ENCODE assay signal across 8 cellular contexts in the genomic region with DNA sequence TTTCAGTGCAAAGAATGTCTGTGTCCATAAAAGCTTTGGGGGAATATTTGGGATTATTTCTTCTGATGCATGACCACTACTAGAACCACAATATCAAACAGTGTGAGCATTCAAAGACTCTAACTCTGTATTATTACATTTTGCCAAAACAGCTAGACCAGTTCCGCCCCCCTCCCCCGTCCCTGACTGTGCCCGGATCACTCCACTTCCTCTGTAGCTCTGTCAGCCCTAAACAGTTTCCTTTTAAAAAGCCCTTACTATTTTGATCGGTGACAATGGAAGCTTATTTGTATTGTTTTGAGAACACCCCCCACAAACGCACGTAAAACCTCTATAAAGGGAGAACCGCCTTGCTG. TPM values are rescaled to one million over a fixed set of nuclear protein-coding genes. Genes with fewer than 3 reads are reported as not detected.
A peak's percentile ranks its signal among the peaks of the same experiment; 100 is the strongest.
DNase-seq lines count a peak whose midpoint lies in the region; ATAC-seq and TF ChIP-seq lines count a peak whose summit lies in the region.

No MANE protein-coding gene starts in this region.

- peaks cover 11% of the 10 kb centered on the region for H3K27me3 Mint-ChIP-seq in activated CD4-positive, alpha-beta T cell treated with anti-CD3 and anti-CD28 coated beads for 36 hours
- H3K27me3 Mint-ChIP-seq in activated CD4-positive, alpha-beta T cell treated with anti-CD3 and anti-CD28 coated beads, Interleukin-2, amount 10 ng/mL, durations not matched to agents 24 days and 14 days, result peaks cover 25% of the 10 kb centered on the region
- peaks cover 46% of the 10 kb centered on the region for H3K27me3 Mint-ChIP-seq in progenitor cell of endocrine pancreas

- H3K36me3 Mint-ChIP-seq in activated CD4-positive, alpha-beta T cell treated with anti-CD3 and anti-CD28 coated beads for 36 hours (ENCODE audit: low read depth), result no peaks in the 10 kb centered on the region
- H3K36me3 Mint-ChIP-seq in activated CD4-positive, alpha-beta T cell treated with anti-CD3 and anti-CD28 coated beads, Interleukin-2, amount 10 ng/mL, durations not matched to agents 24 days and 14 days (ENCODE audit: low read depth), result no peaks in the 10 kb centered on the region
- no peaks in the 10 kb centered on the region for H3K36me3 Mint-ChIP-seq in progenitor cell of endocrine pancreas (ENCODE audit: insufficient read depth)

- TF ChIP-seq CTCF in fibroblast of pulmonary artery (IDR thresholded peaks at IDR 0.05; ENCODE audit: low read length, missing control alignments) (no peak), progenitor cell of endocrine pancreas (IDR thresholded peaks at IDR 0.05; ENCODE audit: unreplicated experiment) (no peak)

- intact Hi-C loops in activated CD4-positive, alpha-beta T cell treated with anti-CD3 and anti-CD28 coated beads for 36 hours (cut with DNase I, micrococcal nuclease), result no loop called here
- intact Hi-C loops in activated CD4-positive, alpha-beta T cell treated with anti-CD3 and anti-CD28 coated beads, Interleukin-2, amount 10 ng/mL, durations not matched to agents 24 days and 14 days (cut with micrococcal nuclease), result loop anchor here (2.0 to 5.0 kb wide), 2 partner anchors 16 to 163 kb away; a partner anchor contains a TSS

- peak; percentile 73 for ATAC-seq in activated CD4-positive, alpha-beta T cell treated with anti-CD3 and anti-CD28 coated beads for 36 hours

- POLR2A ChIA-PET in activated CD4-positive, alpha-beta T cell treated with anti-CD3 and anti-CD28 coated beads for 36 hours (lab: Charles Lee), result no interaction called here

- peak; percentile 58 for DNase-seq in activated CD4-positive, alpha-beta T cell treated with anti-CD3 and anti-CD28 coated beads for 36 hours
- no peak for DNase-seq in activated CD4-positive, alpha-beta T cell treated with anti-CD3 and anti-CD28 coated beads, Interleukin-2, amount 50 U/mL, for 1 hour
- DNase-seq in activated CD4-positive, alpha-beta T cell treated with anti-CD3 and anti-CD28 coated beads, Interleukin-2, amount 10 ng/mL, durations not matched to agents 24 days and 14 days, result no peak
- DNase-seq in fibroblast of pulmonary artery (ENCODE audit: low read depth) (no peak), progenitor cell of endocrine pancreas (ENCODE audit: low spot score, unreplicated experiment) (no peak), A172 (ENCODE audit: low spot score) (no peak), T-helper 9 cell (no peak), NCI-H1436 (lab: John Stamatoyannopoulos, UW) (no peak)

- H3K4me3 Mint-ChIP-seq in activated CD4-positive, alpha-beta T cell treated with anti-CD3 and anti-CD28 coated beads for 36 hours, result peak overlapping the region; percentile 77
- H3K4me3 Mint-ChIP-seq in activated CD4-positive, alpha-beta T cell treated with anti-CD3 and anti-CD28 coated beads, Interleukin-2, amount 10 ng/mL, durations not matched to agents 24 days and 14 days, result peak overlapping the region; percentile 88
- peak overlapping the region; percentile 74 for H3K4me3 Mint-ChIP-seq in progenitor cell of endocrine pancreas (ENCODE audit: low read depth)

- peak overlapping the region; percentile 69 for H3K27ac Mint-ChIP-seq in activated CD4-positive, alpha-beta T cell treated with anti-CD3 and anti-CD28 coated beads for 36 hours
- H3K27ac Mint-ChIP-seq in activated CD4-positive, alpha-beta T cell treated with anti-CD3 and anti-CD28 coated beads, Interleukin-2, amount 10 ng/mL, durations not matched to agents 24 days and 14 days, result peak overlapping the region; percentile 75
- H3K27ac Mint-ChIP-seq in progenitor cell of endocrine pancreas, result peak overlapping the region; percentile 67

- CTCF ChIA-PET in activated CD4-positive, alpha-beta T cell treated with anti-CD3 and anti-CD28 coated beads for 36 hours (lab: Charles Lee), result interaction anchor here (0.6 to 1.5 kb wide), 10 partner anchors 9 to 153 kb away, joined by 3 to 14 read pairs (median 4); no protein-coding TSS in a partner anchor

- H3K4me3 ChIP-seq in fibroblast of pulmonary artery (replicated peaks; ENCODE audit: low read depth, low read length), result peak overlapping the region; percentile 46

- H3K4me1 Mint-ChIP-seq in activated CD4-positive, alpha-beta T cell treated with anti-CD3 and anti-CD28 coated beads for 36 hours, result peaks cover 24% of the 10 kb centered on the region
- peaks cover 15% of the 10 kb centered on the region for H3K4me1 Mint-ChIP-seq in activated CD4-positive, alpha-beta T cell treated with anti-CD3 and anti-CD28 coated beads, Interleukin-2, amount 10 ng/mL, durations not matched to agents 24 days and 14 days
- peaks cover 7% of the 10 kb centered on the region for H3K4me1 Mint-ChIP-seq in progenitor cell of endocrine pancreas (ENCODE audit: low read depth)

- no peaks in the 10 kb centered on the region for H3K9me3 Mint-ChIP-seq in activated CD4-positive, alpha-beta T cell treated with anti-CD3 and anti-CD28 coated beads for 36 hours (ENCODE audit: low read depth)
- H3K9me3 Mint-ChIP-seq in activated CD4-positive, alpha-beta T cell treated with anti-CD3 and anti-CD28 coated beads, Interleukin-2, amount 10 ng/mL, durations not matched to agents 24 days and 14 days, result no peaks in the 10 kb centered on the region
- no peaks in the 10 kb centered on the region for H3K9me3 Mint-ChIP-seq in progenitor cell of endocrine pancreas (ENCODE audit: low read depth)

RNA-seq across cellular contexts. Expression of a gene that starts 36.6 kb away (rescaled TPM):
- total RNA-seq in activated CD4-positive, alpha-beta T cell treated with anti-CD3 and anti-CD28 coated beads for 36 hours, result not detected
- 0.05 TPM in 1 of 2 replicates, not detected in the other for total RNA-seq in activated CD4-positive, alpha-beta T cell treated with anti-CD3 and anti-CD28 coated beads, Interleukin-2, amount 10 ng/mL, durations not matched to agents 24 days and 14 days
- 11.7 and 13.4 TPM in 2 replicates for total RNA-seq in progenitor cell of endocrine pancreas
- total RNA-seq in A172 (2014; rRNA removed; shearing (Covaris generic)), result 1.1 and 1.4 TPM in 2 replicates
